ENCODE assay signal across 13 cellular contexts in genomic region chr6:25359891-25360290, GRCh38.
DNase-seq lines count a peak whose midpoint lies in the region; ATAC-seq, FAIRE-seq and TF ChIP-seq lines count a peak whose summit lies in the region.
"Had no signal": no experiment of that assay in that cellular context is flagged by ENCODE, and none has a peak within 500 bp of the region (broad histone marks: within the 10 kb centered on the region; RNA-seq: fewer than 3 reads in every experiment).

No MANE protein-coding gene starts in this region.

- TF ChIP-seq CTCF in cardiac muscle cell (IDR thresholded peaks at IDR 0.05; ENCODE audit: low read depth, low read length) (no peak), heart left ventricle (IDR thresholded peaks at IDR 0.05) (no peak)

- no peak for DNase-seq in cardiac muscle cell (ENCODE audit: low read depth in 1 of 2, low spot score in 1 of 2)
- no peak for DNase-seq in heart left ventricle
- DNase-seq in MG63, result no peak
- DNase-seq in midbrain (lab: John Stamatoyannopoulos, UW), result no peak
- DNase-seq in KBM-7, result no peak
- DNase-seq: activated CD8-positive, alpha-beta memory T cell treated with anti-CD3 and anti-CD28 coated beads, Interleukin-2, amount 10 ng/mL, durations not matched to agents 7 days and 5 days; DND-41; NCI-H1092 treated with DMSO at 0.1 percent for 48 hours had no signal

- no peaks in the 10 kb centered on the region for H3K27me3 ChIP-seq in cardiac muscle cell
- no peaks in the 10 kb centered on the region for H3K27me3 ChIP-seq in heart left ventricle
- H3K27me3 ChIP-seq in MG63, result no peaks in the 10 kb centered on the region
- H3K27me3 ChIP-seq: neutrophil had no signal

- TF ChIP-seq POLR2A in heart left ventricle (IDR thresholded peaks at IDR 0.05), result no peak

- in situ Hi-C loops in KBM-7 (cut with MboI; ENCODE audit: low pct_unique_long_range_greater_than_20kb, low sequenced_read_pairs), result no loop called here

- peaks cover 36% of the 10 kb centered on the region for H3K4me1 ChIP-seq in cardiac muscle cell (ENCODE audit: low read depth)
- H3K4me1 ChIP-seq in heart left ventricle, result peaks cover 0 to 33% (median 13%) of the 10 kb centered on the region in 12 donors

- ATAC-seq in heart left ventricle (no peak), SK-N-SH treated with all-trans-retinoic acid at 6 μM for 48 hours (peak; percentile 14; the same call in 2 of the 3 replicates), HG02885 (IDR thresholded peaks at IDR 0.05; ENCODE audit: poor library complexity, unreplicated experiment) (no peak)
- ATAC-seq: activated CD8-positive, alpha-beta memory T cell treated with anti-CD3 and anti-CD28 coated beads, Interleukin-2, amount 10 ng/mL, durations not matched to agents 7 days and 5 days had no signal

- H3K9me3 ChIP-seq in cardiac muscle cell (ENCODE audit: low read depth) (no peaks in the 10 kb centered on the region), heart left ventricle (no peaks in the 10 kb centered on the region), MG63 (no peaks in the 10 kb centered on the region)
- H3K9me3 ChIP-seq: neutrophil had no signal

- WGBS in heart left ventricle, 4 donors, result 43 to 58% (median 52%) methylated on average over 2 of the region's 2 CpGs

- no peaks in the 10 kb centered on the region for H3K36me3 ChIP-seq in cardiac muscle cell
- H3K36me3 ChIP-seq in heart left ventricle, result no peaks in the 10 kb centered on the region
- no peaks in the 10 kb centered on the region for H3K36me3 ChIP-seq in MG63
- H3K36me3 ChIP-seq: neutrophil had no signal

- intact Hi-C loops in heart left ventricle (cut with DNase I), result no loop called here

- H3K27ac ChIP-seq in cardiac muscle cell (peak overlapping the region; percentile 85), heart left ventricle (peak overlapping the region in 3 of 12 donors; percentile 4 to 61 (median 58))
- H3K27ac ChIP-seq: neutrophil had no signal

- H3K4me3 ChIP-seq in cardiac muscle cell, result no peak overlapping the region
- no peak overlapping the region for H3K4me3 ChIP-seq in heart left ventricle
- no peak overlapping the region for H3K4me3 ChIP-seq in MG63

- FAIRE-seq in islet of Langerhans (lab: Jason Lieb, UNC), result peak; percentile 60
- FAIRE-seq: GM12892 had no signal

TF ChIP-seq in SK-N-SH treated with all-trans-retinoic acid at 6 μM for 48 hours, 23 proteins besides CTCF, POLR2A, EP300 and RAD21:
- TF ChIP-seq ZC3H10 (CRISPR knock-in tag; IDR thresholded peaks at IDR 0.05) (no peak), RARB (CRISPR knock-in tag; IDR thresholded peaks at IDR 0.05) (no peak), ZNF8 (CRISPR knock-in tag; IDR thresholded peaks at IDR 0.05) (no peak), ZFP3 (CRISPR knock-in tag; IDR thresholded peaks at IDR 0.05) (no peak), ZNF70 (CRISPR knock-in tag; IDR thresholded peaks at IDR 0.05) (no peak), ESRRG (CRISPR knock-in tag; IDR thresholded peaks at IDR 0.05) (no peak), TCF4 (CRISPR knock-in tag; IDR thresholded peaks at IDR 0.05; ENCODE audit: borderline replicate concordance) (no peak), PPARA (CRISPR knock-in tag; IDR thresholded peaks at IDR 0.05; ENCODE audit: borderline replicate concordance) (no peak), BACH2 (CRISPR knock-in tag; IDR thresholded peaks at IDR 0.05; ENCODE audit: borderline replicate concordance) (no peak), ZFP30 (CRISPR knock-in tag; IDR thresholded peaks at IDR 0.05) (no peak), CREB5 (CRISPR knock-in tag; IDR thresholded peaks at IDR 0.05; ENCODE audit: low read depth) (no peak), CSDC2 (CRISPR knock-in tag; IDR thresholded peaks at IDR 0.05) (no peak), ISL1 (CRISPR knock-in tag; IDR thresholded peaks at IDR 0.05) (no peak), TSHZ2 (CRISPR knock-in tag; IDR thresholded peaks at IDR 0.05) (no peak), OSR1 (CRISPR knock-in tag; IDR thresholded peaks at IDR 0.05) (no peak), ZNF565 (CRISPR knock-in tag; conservative IDR thresholded peaks at IDR 0.05; ENCODE audit: low read depth) (no peak), SNAI2 (CRISPR knock-in tag; IDR thresholded peaks at IDR 0.05) (no peak), ARNTL (CRISPR knock-in tag; IDR thresholded peaks at IDR 0.05; ENCODE audit: borderline replicate concordance, low read depth) (no peak), POU6F1 (CRISPR knock-in tag; IDR thresholded peaks at IDR 0.05; ENCODE audit: borderline replicate concordance, low read depth) (no peak)
- TF ChIP-seq, protein P1, sequence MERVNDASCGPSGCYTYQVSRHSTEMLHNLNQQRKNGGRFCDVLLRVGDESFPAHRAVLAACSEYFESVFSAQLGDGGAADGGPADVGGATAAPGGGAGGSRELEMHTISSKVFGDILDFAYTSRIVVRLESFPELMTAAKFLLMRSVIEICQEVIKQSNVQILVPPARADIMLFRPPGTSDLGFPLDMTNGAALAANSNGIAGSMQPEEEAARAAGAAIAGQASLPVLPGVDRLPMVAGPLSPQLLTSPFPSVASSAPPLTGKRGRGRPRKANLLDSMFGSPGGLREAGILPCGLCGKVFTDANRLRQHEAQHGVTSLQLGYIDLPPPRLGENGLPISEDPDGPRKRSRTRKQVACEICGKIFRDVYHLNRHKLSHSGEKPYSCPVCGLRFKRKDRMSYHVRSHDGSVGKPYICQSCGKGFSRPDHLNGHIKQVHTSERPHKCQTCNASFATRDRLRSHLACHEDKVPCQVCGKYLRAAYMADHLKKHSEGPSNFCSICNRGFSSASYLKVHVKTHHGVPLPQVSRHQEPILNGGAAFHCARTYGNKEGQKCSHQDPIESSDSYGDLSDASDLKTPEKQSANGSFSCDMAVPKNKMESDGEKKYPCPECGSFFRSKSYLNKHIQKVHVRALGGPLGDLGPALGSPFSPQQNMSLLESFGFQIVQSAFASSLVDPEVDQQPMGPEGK (CRISPR knock-in tag; IDR thresholded peaks at IDR 0.05; ENCODE audit: borderline replicate concordance), result no peak
